In genomic region chr21:35850542-35851103, GRCh38 we compare ENCODE assay signal across 17 cellular contexts.
DNase-seq lines count a peak whose midpoint lies in the region; ATAC-seq and TF ChIP-seq lines count a peak whose summit lies in the region.
"Had no signal": no experiment of that assay in that cellular context is flagged by ENCODE, and none has a peak within 500 bp of the region (broad histone marks: within the 10 kb centered on the region; RNA-seq: fewer than 3 reads in every experiment).

No MANE protein-coding gene starts in this region.

- H3K27ac ChIP-seq in SK-N-SH (ENCODE audit: low read depth in 2 of 2, low read length in 1 of 2), result no peak overlapping the region
- peak overlapping the region; percentile 72 for H3K27ac ChIP-seq in smooth muscle cell (ENCODE audit: low read depth)
- H3K27ac ChIP-seq: epithelial cell of prostate had no signal

- no peaks in the 10 kb centered on the region for H4K20me1 ChIP-seq in SK-N-SH (ENCODE audit: insufficient read depth)
- H4K20me1 ChIP-seq in smooth muscle cell (ENCODE audit: low read depth), result no peaks in the 10 kb centered on the region

- intact Hi-C loops in left ventricle myocardium superior (cut with micrococcal nuclease), result no loop called here

- TF ChIP-seq CTCF in SK-N-SH (IDR thresholded peaks at IDR 0.05) (no peak), smooth muscle cell (IDR thresholded peaks at IDR 0.05; ENCODE audit: borderline replicate concordance, insufficient read depth, poor library complexity, severe bottlenecking) (no peak)

- no peaks in the 10 kb centered on the region for H3K9me2 ChIP-seq in SK-N-SH

- H3K4me1 ChIP-seq in SK-N-SH (ENCODE audit: control insufficient read depth in 1 of 2, insufficient read depth in 2 of 2, low read depth in 1 of 2, low read length in 1 of 2) (peaks cover 0 to 13% of the 10 kb centered on the region in 2 experiments; a peak in 3 of 4 replicates), smooth muscle cell (ENCODE audit: low read depth) (no peaks in the 10 kb centered on the region)
- H3K4me1 ChIP-seq: BE2C had no signal

- H2AFZ ChIP-seq in SK-N-SH (ENCODE audit: low read depth), result no peak overlapping the region
- peak overlapping the region; percentile 28 for H2AFZ ChIP-seq in smooth muscle cell (ENCODE audit: low read depth)

- H3K4me2 ChIP-seq in SK-N-SH (0 out of 2 replicates have a peak overlapping the region, but pooled peaks have one; percentile 25), smooth muscle cell (peak overlapping the region; percentile 59)

- POLR2A ChIA-PET in SK-N-SH (lab: Yijun Ruan, JAX), result no interaction called here

- CTCF ChIA-PET in SK-N-SH (lab: Yijun Ruan, JAX), result interaction anchor here (1.4 to 3.9 kb wide), 2 partner anchors 11 to 1017 kb away, joined by 3 to 23 read pairs; no protein-coding TSS in a partner anchor

- no peak for TF ChIP-seq EP300 in SK-N-SH (IDR thresholded peaks at IDR 0.05; ENCODE audit: borderline replicate concordance in 1 of 2, low read depth in 1 of 2, low read length in 1 of 2)

- ATAC-seq in left ventricle myocardium superior, result peak; percentile 37
- ATAC-seq in esophagus mucosa, result no peak
- no peak for ATAC-seq in HG03342 (IDR thresholded peaks at IDR 0.05; ENCODE audit: unreplicated experiment)
- no peak for ATAC-seq in GM18907 (IDR thresholded peaks at IDR 0.05; ENCODE audit: unreplicated experiment)
- ATAC-seq: activated CD4-positive, alpha-beta T cell treated with anti-CD3 and anti-CD28 coated beads for 36 hours had no signal

- H3K9ac ChIP-seq in SK-N-SH, result no peak overlapping the region
- H3K9ac ChIP-seq in smooth muscle cell (ENCODE audit: low read depth), result no peak overlapping the region

- H3K27me3 ChIP-seq in SK-N-SH (ENCODE audit: insufficient read depth) (no peaks in the 10 kb centered on the region; the same call in 1 of the 2 replicates), smooth muscle cell (ENCODE audit: low read depth) (no peaks in the 10 kb centered on the region)
- H3K27me3 ChIP-seq: BE2C had no signal

- H3K4me3 ChIP-seq in SK-N-SH (ENCODE audit: low read depth in 2 of 2, low read length in 1 of 2) (no peak overlapping the region), smooth muscle cell (no peak overlapping the region)

- H3F3A ChIP-seq in SK-N-SH (replicated peaks; ENCODE audit: insufficient read depth) (peaks cover 3% of the 10 kb centered on the region), smooth muscle cell (ENCODE audit: low read depth) (no peaks in the 10 kb centered on the region)

- TF ChIP-seq RAD21 in SK-N-SH (IDR thresholded peaks at IDR 0.05; ENCODE audit: low read length), result no peak

- H3K79me2 ChIP-seq in SK-N-SH (ENCODE audit: insufficient read depth) (no peaks in the 10 kb centered on the region), smooth muscle cell (ENCODE audit: low read depth) (no peaks in the 10 kb centered on the region)

- no peaks in the 10 kb centered on the region for H3K9me3 ChIP-seq in SK-N-SH
- H3K9me3 ChIP-seq in smooth muscle cell (replicated peaks; ENCODE audit: low read depth), result no peaks in the 10 kb centered on the region
- H3K9me3 ChIP-seq: BE2C had no signal

- 18% methylated on average over 6 of the region's 9 CpGs for WGBS in SK-N-SH (ENCODE audit: low lambda C conversion rate)
- 62% methylated on average over 9 of the region's 9 CpGs for WGBS in smooth muscle cell (ENCODE audit: low lambda C conversion rate)

- DNase-seq in EL (peak; percentile 7), SK-N-SH (no peak), left ventricle myocardium superior (peak; percentile 31), smooth muscle cell (lab: John Stamatoyannopoulos, UW; ENCODE audit: unreplicated experiment) (no peak), NCI-H2029 (lab: John Stamatoyannopoulos, UW) (no peak)
- DNase-seq: activated CD4-positive, alpha-beta T cell treated with anti-CD3 and anti-CD28 coated beads for 36 hours; activated naive CD4-positive, alpha-beta T cell; BE2C; head of caudate nucleus; NCI-H2029 treated with DMSO at 0.1 percent for 48 hours; NCI-H510A treated with DMSO at 0.1 percent for 48 hours; stimulated activated CD4-positive, alpha-beta T cell treated with anti-CD3 and anti-CD28 coated beads, Interleukin-4, amount 100 ng/mL, for 24 hours; T1000 had no signal

- H3K36me3 ChIP-seq in SK-N-SH (replicated peaks in 1 of 2; ENCODE audit: control insufficient read depth in 1 of 2, insufficient read depth in 2 of 2, low read length in 1 of 2) (no peaks in the 10 kb centered on the region), smooth muscle cell (ENCODE audit: low read depth) (no peaks in the 10 kb centered on the region)
- H3K36me3 ChIP-seq: BE2C had no signal

TF ChIP-seq in SK-N-SH, 30 proteins besides CTCF, POLR2A, EP300 and RAD21:
- TF ChIP-seq FOSL2 (IDR thresholded peaks at IDR 0.05; ENCODE audit: borderline replicate concordance, low read depth), result no peak
- TF ChIP-seq TCF12 (IDR thresholded peaks at IDR 0.05), result peak; percentile 63
- TF ChIP-seq NFIC (IDR thresholded peaks at IDR 0.05; ENCODE audit: borderline replicate concordance), result no peak

Comparison
In these comparisons a context has a peak if more than half of its experiments do, and no peak if none do; other contexts are left out.
1. DNase-seq: peak in EL (single experiment) and left ventricle myocardium superior (single experiment); none in SK-N-SH (single experiment), smooth muscle cell (single experiment) and NCI-H2029 (single experiment).